ENCODE assay signal across 32 cellular contexts in the genomic region with DNA sequence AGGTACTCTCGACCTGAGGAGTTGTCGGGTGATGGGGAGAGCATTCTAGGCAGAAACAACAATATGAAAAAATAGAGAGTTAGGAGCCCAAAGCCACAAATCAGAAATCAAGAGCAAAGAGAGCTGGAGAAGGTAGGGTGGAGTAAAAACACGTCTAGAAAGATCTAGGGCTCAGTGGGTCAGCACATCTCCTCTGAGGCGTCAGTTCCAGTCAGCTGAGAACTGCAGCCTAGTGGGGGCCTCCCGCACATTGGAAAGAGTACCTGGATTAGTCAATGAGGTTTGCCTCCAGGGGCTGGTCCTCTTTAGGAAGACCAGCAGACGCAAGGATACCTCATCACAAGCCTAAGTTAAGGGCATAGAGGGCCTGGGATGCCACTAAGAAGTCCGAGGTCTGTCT.
"Had no signal": no experiment of that assay in that cellular context is flagged by ENCODE, and none has a peak within 500 bp of the region (broad histone marks: within the 10 kb centered on the region; RNA-seq: fewer than 3 reads in every experiment).

No MANE protein-coding gene starts in this region.

- H3K27ac ChIP-seq: adrenal gland, body of pancreas, colonic mucosa, epithelial cell of prostate, esophagus squamous epithelium, gastroesophageal sphincter, WERI-Rb-1 had no signal

- ATAC-seq: activated CD4-positive, CD25-positive, alpha-beta regulatory T cell treated with anti-CD3 and anti-CD28 coated beads, Interleukin-2, amount 50 U/mL, for 24 hours; activated CD8-positive, alpha-beta T cell treated with anti-CD3 and anti-CD28 coated beads for 36 hours; activated naive CD8-positive, alpha-beta T cell treated with anti-CD3 and anti-CD28 coated beads, Interleukin-2, amount 50 U/mL, for 24 hours; body of pancreas; gastroesophageal sphincter; T-cell had no signal

- H3K9me3 ChIP-seq: adrenal gland, body of pancreas, colonic mucosa, esophagus squamous epithelium, gastroesophageal sphincter had no signal

- H3K27ac Mint-ChIP-seq: activated B cell treated with CpG ODN at 0.5 μM for 24 hours; activated CD8-positive, alpha-beta T cell treated with anti-CD3 and anti-CD28 coated beads for 36 hours; activated naive CD4-positive, alpha-beta T cell treated with anti-CD3 and anti-CD28 coated beads for 36 hours; activated naive CD4-positive, alpha-beta T cell treated with anti-CD3 and anti-CD28 coated beads, Interleukin-2, amount 50 U/mL, for 24 hours; activated naive CD8-positive, alpha-beta T cell treated with anti-CD3 and anti-CD28 coated beads for 36 hours; activated naive CD8-positive, alpha-beta T cell treated with anti-CD3 and anti-CD28 coated beads, Interleukin-2, amount 50 U/mL, for 24 hours; activated T-helper 1 cell treated with anti-CD3 and anti-CD28 coated beads, Interleukin-12 subunit alpha, Interleukin-12 subunit beta, Interleukin-2, Interleukin-4 antibody, amounts not matched to agents 30 ng/mL and 10 ng/mL and 1 ng/mL, durations not matched to agents 14 hours and 24 hours and 36 hours; activated T-helper 2 cell treated with anti-CD3 and anti-CD28 coated beads, Interferon-gamma antibody, Interleukin-2, Interleukin-4, amounts not matched to agents 10 μg/mL and 5 μg/mL and 100 μg/mL, durations not matched to agents 14 hours and 24 hours and 36 hours; T-cell; T-helper 1 cell treated with Interleukin-12 subunit alpha and Interleukin-12 subunit beta and Interleukin-4 antibody, amounts not matched to agents 30 μg/mL and 1 μg/mL, for 36 hours; T-helper 2 cell treated with Interferon-gamma antibody and Interleukin-4, amounts not matched to agents 5 μg/mL and 100 μg/mL, for 36 hours had no signal

- H3K4me3 Mint-ChIP-seq: activated B cell treated with CpG ODN at 0.5 μM for 24 hours; activated CD8-positive, alpha-beta T cell treated with anti-CD3 and anti-CD28 coated beads for 36 hours; activated naive CD4-positive, alpha-beta T cell treated with anti-CD3 and anti-CD28 coated beads for 36 hours; activated naive CD4-positive, alpha-beta T cell treated with anti-CD3 and anti-CD28 coated beads, Interleukin-2, amount 50 U/mL, for 24 hours; activated naive CD8-positive, alpha-beta T cell treated with anti-CD3 and anti-CD28 coated beads for 36 hours; activated naive CD8-positive, alpha-beta T cell treated with anti-CD3 and anti-CD28 coated beads, Interleukin-2, amount 50 U/mL, for 24 hours; activated T-helper 1 cell treated with anti-CD3 and anti-CD28 coated beads, Interleukin-12 subunit alpha, Interleukin-12 subunit beta, Interleukin-2, Interleukin-4 antibody, amounts not matched to agents 30 ng/mL and 10 ng/mL and 1 ng/mL, durations not matched to agents 14 hours and 24 hours and 36 hours; T-helper 1 cell treated with Interleukin-12 subunit alpha and Interleukin-12 subunit beta and Interleukin-4 antibody, amounts not matched to agents 30 μg/mL and 1 μg/mL, for 36 hours; T-helper 2 cell treated with Interferon-gamma antibody and Interleukin-4, amounts not matched to agents 5 μg/mL and 100 μg/mL, for 36 hours had no signal

- DNase-seq: activated B cell treated with CpG ODN at 0.5 μM for 24 hours; activated CD4-positive, alpha-beta T cell treated with anti-CD3 and anti-CD28 coated beads for 48 hours; activated CD4-positive, alpha-beta T cell treated with anti-CD3 and anti-CD28 coated beads, Interleukin-2, amount 50 U/mL, for 1 hour; activated CD4-positive, alpha-beta T cell treated with anti-CD3 and anti-CD28 coated beads, Interleukin-2, amount 50 U/mL, for 48 hours; activated CD8-positive, alpha-beta memory T cell treated with anti-CD3 and anti-CD28 coated beads, Interleukin-2, amount 50 U/mL, for 48 hours; activated CD8-positive, alpha-beta T cell treated with anti-CD3 and anti-CD28 coated beads for 36 hours; activated effector memory CD4-positive, alpha-beta T cell treated with anti-CD3 and anti-CD28 coated beads, Interleukin-2, amount 50 U/mL, for 16 hours; activated naive CD4-positive, alpha-beta T cell treated with anti-CD3 and anti-CD28 coated beads for 36 hours; activated naive CD8-positive, alpha-beta T cell treated with anti-CD3 and anti-CD28 coated beads for 36 hours; activated naive CD8-positive, alpha-beta T cell treated with anti-CD3 and anti-CD28 coated beads, Interleukin-2, amount 50 U/mL, for 24 hours; activated T-cell treated with anti-CD3 and anti-CD28 coated beads for 4 hours; activated T-cell treated with anti-CD3 and anti-CD28 coated beads, Interleukin-2, amount 50 U/mL, for 48 hours; adrenal gland; amygdala; aorta; body of pancreas; central memory CD4-positive, alpha-beta T cell; cerebellar nuclear complex; colonic mucosa; effector CD8-positive, alpha-beta T cell; esophagus squamous epithelium; SW 1271; T-cell; WERI-Rb-1 had no signal

- H3K9me3 Mint-ChIP-seq: activated B cell treated with CpG ODN at 0.5 μM for 24 hours; activated CD8-positive, alpha-beta T cell treated with anti-CD3 and anti-CD28 coated beads for 36 hours; activated naive CD4-positive, alpha-beta T cell treated with anti-CD3 and anti-CD28 coated beads for 36 hours; activated naive CD4-positive, alpha-beta T cell treated with anti-CD3 and anti-CD28 coated beads, Interleukin-2, amount 50 U/mL, for 24 hours; activated naive CD8-positive, alpha-beta T cell treated with anti-CD3 and anti-CD28 coated beads for 36 hours; activated naive CD8-positive, alpha-beta T cell treated with anti-CD3 and anti-CD28 coated beads, Interleukin-2, amount 50 U/mL, for 24 hours; activated T-helper 1 cell treated with anti-CD3 and anti-CD28 coated beads, Interleukin-12 subunit alpha, Interleukin-12 subunit beta, Interleukin-2, Interleukin-4 antibody, amounts not matched to agents 30 ng/mL and 10 ng/mL and 1 ng/mL, durations not matched to agents 14 hours and 24 hours and 36 hours; activated T-helper 2 cell treated with anti-CD3 and anti-CD28 coated beads, Interferon-gamma antibody, Interleukin-2, Interleukin-4, amounts not matched to agents 10 μg/mL and 5 μg/mL and 100 μg/mL, durations not matched to agents 14 hours and 24 hours and 36 hours; T-cell; T-helper 1 cell treated with Interleukin-12 subunit alpha and Interleukin-12 subunit beta and Interleukin-4 antibody, amounts not matched to agents 30 μg/mL and 1 μg/mL, for 36 hours; T-helper 2 cell treated with Interferon-gamma antibody and Interleukin-4, amounts not matched to agents 5 μg/mL and 100 μg/mL, for 36 hours had no signal

- H3K27me3 ChIP-seq: adrenal gland, body of pancreas had no signal

- H3K36me3 Mint-ChIP-seq: activated naive CD4-positive, alpha-beta T cell treated with anti-CD3 and anti-CD28 coated beads, Interleukin-2, amount 50 U/mL, for 24 hours; activated naive CD8-positive, alpha-beta T cell treated with anti-CD3 and anti-CD28 coated beads for 36 hours; T-cell had no signal
